5 cellular contexts compared by ENCODE assay signal in the genomic region with DNA sequence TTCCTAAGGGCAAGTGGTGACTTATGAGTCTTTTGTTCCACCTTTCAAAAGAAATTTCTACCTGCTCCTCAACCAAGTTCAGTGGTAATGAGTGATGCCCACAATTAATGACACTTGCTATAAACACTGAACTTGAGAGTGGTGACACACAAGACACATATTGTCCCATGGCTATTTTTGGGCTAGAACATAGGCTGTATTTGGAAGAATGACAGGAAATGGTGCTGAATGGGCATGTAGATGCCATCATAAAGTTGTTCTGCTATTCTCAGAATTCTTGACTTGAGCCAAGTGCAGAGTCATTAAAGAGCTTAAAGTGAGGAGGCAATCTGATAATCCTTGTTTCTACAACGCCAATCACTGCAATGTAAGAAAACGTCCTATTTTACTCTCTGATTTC.
"Had no signal": no experiment of that assay in that cellular context is flagged by ENCODE, and none has a peak within 500 bp of the region (broad histone marks: within the 10 kb centered on the region; RNA-seq: fewer than 3 reads in every experiment).

No MANE protein-coding gene starts in this region.

- H3K27ac ChIP-seq: HL-60 had no signal

- H3K36me3 ChIP-seq: HAP-1 had no signal

- DNase-seq: H7, HFFc6 had no signal

- H3K4me3 ChIP-seq: GM23338, HAP-1 had no signal

- H2AFZ ChIP-seq: GM23338 had no signal

- H3K4me2 ChIP-seq: GM23338 had no signal

- H3K9me3 ChIP-seq: HAP-1 had no signal
